In genomic region chr6:41927253-41927652, GRCh38 we compare ENCODE assay signal across 2 cellular contexts.
A peak's percentile ranks its signal among the peaks of the same experiment; 100 is the strongest.
TF ChIP-seq lines count a peak whose summit lies in the region.

No MANE protein-coding gene starts in this region.

TF ChIP-seq in K562, 482 proteins besides CTCF, POLR2A, EP300 and RAD21:
- TF ChIP-seq ZNF224 (CRISPR knock-in tag; IDR thresholded peaks at IDR 0.05) (0 out of 2 replicates have a peak, but pooled peaks have one; percentile 28), THRAP3 (IDR thresholded peaks at IDR 0.05; ENCODE audit: borderline replicate concordance) (no peak), RBFOX2 (IDR thresholded peaks at IDR 0.05; ENCODE audit: low read depth, low read length) (0 out of 2 replicates have a peak, but pooled peaks have one; percentile 0), PRPF4 (IDR thresholded peaks at IDR 0.05; ENCODE audit: insufficient read depth, low read depth, low read length, poor library complexity, severe bottlenecking) (no peak), TOE1 (IDR thresholded peaks at IDR 0.05; ENCODE audit: borderline replicate concordance) (no peak), TOE1 (CRISPR knock-in tag; IDR thresholded peaks at IDR 0.05; ENCODE audit: borderline replicate concordance, low read depth) (no peak), CBFA2T3 (IDR thresholded peaks at IDR 0.05) (no peak), ZNF354B (CRISPR knock-in tag; IDR thresholded peaks at IDR 0.05) (no peak), FOXK1 (CRISPR knock-in tag; IDR thresholded peaks at IDR 0.05; ENCODE audit: borderline replicate concordance) (0 out of 2 replicates have a peak, but pooled peaks have one; percentile 1), KDM5B (IDR thresholded peaks at IDR 0.05; ENCODE audit: insufficient replicate concordance, low read depth, low read length) (no peak), BACH1 (tag; IDR thresholded peaks at IDR 0.05) (no peak), HIVEP1 (CRISPR knock-in tag; IDR thresholded peaks at IDR 0.05) (no peak), NFRKB (IDR thresholded peaks at IDR 0.05; ENCODE audit: low read depth) (no peak), MCM5 (IDR thresholded peaks at IDR 0.05; ENCODE audit: low read depth) (no peak)

TF ChIP-seq in HEK293T, 16 proteins besides CTCF, POLR2A, EP300 and RAD21:
- no peak for TF ChIP-seq TARDBP (IDR thresholded peaks at IDR 0.05)
- TF ChIP-seq ARNT (IDR thresholded peaks at IDR 0.05) = no peak
- TF ChIP-seq BHLHE40 (IDR thresholded peaks at IDR 0.05; ENCODE audit: borderline replicate concordance) = no peak
- no peak for TF ChIP-seq FOXM1 (IDR thresholded peaks at IDR 0.05; ENCODE audit: borderline replicate concordance)
- TF ChIP-seq HDGF (IDR thresholded peaks at IDR 0.05; ENCODE audit: borderline replicate concordance) = no peak
- TF ChIP-seq FOXA1 (IDR thresholded peaks at IDR 0.05) = no peak
- TF ChIP-seq ELF4 (IDR thresholded peaks at IDR 0.05) = no peak
- TF ChIP-seq SUZ12 (IDR thresholded peaks at IDR 0.05) = no peak
- no peak for TF ChIP-seq NFRKB (IDR thresholded peaks at IDR 0.05)
- no peak for TF ChIP-seq L3MBTL2 (conservative IDR thresholded peaks at IDR 0.05)
- TF ChIP-seq ZNF384 (IDR thresholded peaks at IDR 0.05) = no peak
- TF ChIP-seq LEF1 (IDR thresholded peaks at IDR 0.05; ENCODE audit: borderline replicate concordance) = no peak
- TF ChIP-seq SP1 (IDR thresholded peaks at IDR 0.05) = no peak
- TF ChIP-seq FOXK2 (IDR thresholded peaks at IDR 0.05) = no peak
- no peak for TF ChIP-seq CTBP1 (IDR thresholded peaks at IDR 0.05; ENCODE audit: borderline replicate concordance)
- TF ChIP-seq PKNOX1 (IDR thresholded peaks at IDR 0.05) = no peak
